ENCODE assay signal across 8 cellular contexts in the genomic region with DNA sequence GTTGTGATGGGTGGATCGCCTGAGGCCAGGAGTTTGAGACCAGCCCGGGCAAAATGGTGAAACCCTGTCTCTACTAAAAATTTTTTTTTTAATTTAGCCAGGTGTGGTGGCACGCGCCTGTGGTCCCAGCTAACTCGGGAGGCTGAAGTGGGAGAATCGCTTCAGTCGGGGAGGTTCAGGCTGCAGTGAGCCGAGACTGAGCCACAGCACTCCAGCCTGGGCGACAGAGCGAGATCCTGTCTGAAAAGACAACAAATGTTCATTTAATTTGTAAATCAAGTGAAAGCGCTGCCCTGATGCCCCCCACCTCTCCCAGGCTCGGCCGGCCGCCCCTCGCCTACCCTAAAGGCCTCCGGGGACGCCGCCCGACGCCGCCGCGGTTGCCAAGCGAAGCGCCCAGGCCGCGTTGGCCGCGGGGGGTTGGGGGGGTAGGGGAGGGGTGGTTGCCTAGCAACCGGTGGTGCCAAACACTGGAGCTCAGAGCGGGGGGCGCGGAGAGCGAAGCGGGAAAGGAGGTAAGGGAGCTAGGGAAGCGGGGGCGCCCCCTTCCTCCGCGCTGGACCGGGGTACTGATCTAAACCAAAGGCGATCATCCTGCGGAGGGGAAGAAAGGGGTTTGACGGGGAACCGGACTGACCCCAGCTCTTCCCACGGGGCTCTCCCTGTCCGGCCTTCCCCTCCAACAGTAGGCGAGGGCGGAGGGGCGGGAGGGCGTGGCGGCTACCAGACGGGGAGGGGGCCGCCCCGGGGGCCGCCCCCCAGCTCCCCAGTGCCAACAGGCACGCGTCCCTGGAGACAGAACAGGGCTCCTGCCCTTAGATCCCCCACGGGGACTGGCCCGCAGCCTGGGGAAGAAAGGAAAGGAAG. TPM values are rescaled to one million over a fixed set of nuclear protein-coding genes. Genes with fewer than 3 reads are reported as not detected.
A peak's percentile ranks its signal among the peaks of the same experiment; 100 is the strongest.
DNase-seq lines count a peak whose midpoint lies in the region; ATAC-seq, FAIRE-seq and TF ChIP-seq lines count a peak whose summit lies in the region.

A gene with protein sequence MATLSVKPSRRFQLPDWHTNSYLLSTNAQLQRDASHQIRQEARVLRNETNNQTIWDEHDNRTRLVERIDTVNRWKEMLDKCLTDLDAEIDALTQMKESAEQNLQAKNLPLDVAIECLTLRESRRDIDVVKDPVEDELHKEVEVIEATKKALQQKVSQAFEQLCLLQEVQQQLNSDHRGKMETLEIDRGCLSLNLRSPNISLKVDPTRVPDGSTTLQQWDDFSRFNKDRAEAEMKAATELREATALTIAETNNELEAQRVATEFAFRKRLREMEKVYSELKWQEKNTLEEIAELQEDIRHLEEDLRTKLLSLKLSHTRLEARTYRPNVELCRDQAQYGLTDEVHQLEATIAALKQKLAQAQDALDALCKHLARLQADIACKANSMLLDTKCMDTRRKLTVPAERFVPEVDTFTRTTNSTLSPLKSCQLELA (plus strand): TSS at position 460 of the 867 bp plus-strand sequence. CDS start 828 bp downstream, outside the sequence.

- no peak for FAIRE-seq in pancreas (lab: Jason Lieb, UNC)

- H3K4me3 Mint-ChIP-seq in MCF 10A (ENCODE audit: unreplicated experiment) = no peak within 1 kb of the TSS
- no peak within 1 kb of the TSS for H3K4me3 Mint-ChIP-seq in effector memory CD8-positive, alpha-beta T cell

- intact Hi-C loops in breast epithelium (cut with DNase I; ENCODE audit: low total_unique reads) (no loop called here), MCF 10A (cut with micrococcal nuclease) (no loop called here), pancreas (cut with DNase I) (no loop called here)

- no peaks in the 10 kb centered on the region for H3K36me3 ChIP-seq in breast epithelium
- H3K36me3 ChIP-seq in gastroesophageal sphincter = no peaks in the 10 kb centered on the region
- H3K36me3 ChIP-seq in pancreas = no peaks in the 10 kb centered on the region

- peak within 1 kb of the TSS; percentile 36 to 48 for H3K27ac ChIP-seq in breast epithelium
- peak within 1 kb of the TSS in 1 of 4 donors; percentile 58 for H3K27ac ChIP-seq in gastroesophageal sphincter
- H3K27ac ChIP-seq in pancreas = peak within 1 kb of the TSS; percentile 42 to 72 (median 66)

- H3K4me1 ChIP-seq in breast epithelium = peaks cover 0 to 6% of the 10 kb centered on the region in 2 donors
- H3K4me1 ChIP-seq in gastroesophageal sphincter = peaks cover 0 to 24% (median 14%) of the 10 kb centered on the region in 3 donors
- no peaks in the 10 kb centered on the region for H3K4me1 ChIP-seq in pancreas

- H3K4me3 ChIP-seq in breast epithelium = peak within 1 kb of the TSS; percentile 47 to 76 (median 66)
- H3K4me3 ChIP-seq in gastroesophageal sphincter = peak within 1 kb of the TSS; percentile 34 to 53
- H3K4me3 ChIP-seq in pancreas = peak within 1 kb of the TSS; percentile 19 to 61 (median 41)

- ATAC-seq in SK-N-SH treated with all-trans-retinoic acid at 6 μM for 48 hours (peak; percentile 43), gastroesophageal sphincter (no peak), pancreas (peak; percentile 41 to 44 (median 44)), esophagus mucosa (no peak)
- ATAC-seq in effector memory CD8-positive, alpha-beta T cell (replicated peaks) = no peak

- H3K4me1 Mint-ChIP-seq in MCF 10A (ENCODE audit: insufficient read depth, unreplicated experiment) = peaks cover 9% of the 10 kb centered on the region
- peaks cover 0 to 3% of the 10 kb centered on the region in 2 donors for H3K4me1 Mint-ChIP-seq in effector memory CD8-positive, alpha-beta T cell (ENCODE audit: low read depth in 2 of 2)

- DNase-seq in breast epithelium (ENCODE audit: low spot score in 2 of 2) (no peak), MCF 10A (ENCODE audit: unreplicated experiment) (no peak), pancreas (peak in 5 of 6 donors; percentile 54 to 88 (median 78))
- no peak for DNase-seq in effector memory CD8-positive, alpha-beta T cell
- DNase-seq in activated CD4-positive, alpha-beta T cell treated with anti-CD3 and anti-CD28 coated beads, Interleukin-2, amount 50 U/mL, for 48 hours = no peak

- no TSS peak for BruUV-seq in MCF 10A (replicated peaks; lab: Mats Ljungman, UMichigan)

- no peaks in the 10 kb centered on the region for H3K36me3 Mint-ChIP-seq in MCF 10A (ENCODE audit: insufficient read depth, unreplicated experiment)
- H3K36me3 Mint-ChIP-seq in effector memory CD8-positive, alpha-beta T cell (ENCODE audit: insufficient read depth) = peaks cover 8% of the 10 kb centered on the region

- no peaks in the 10 kb centered on the region for H3K9me3 Mint-ChIP-seq in MCF 10A (ENCODE audit: unreplicated experiment)
- no peaks in the 10 kb centered on the region for H3K9me3 Mint-ChIP-seq in effector memory CD8-positive, alpha-beta T cell

- POLR2A ChIA-PET in MCF 10A (lab: Yijun Ruan, JAX) = interaction anchor here (0.6 kb wide), 1 partner anchor 387 kb away, joined by 3 read pairs; no protein-coding TSS in a partner anchor

- TF ChIP-seq EP300 in gastroesophageal sphincter (IDR thresholded peaks at IDR 0.05) = no peak

- H3K9me3 ChIP-seq in breast epithelium (no peaks in the 10 kb centered on the region), gastroesophageal sphincter (no peaks in the 10 kb centered on the region), pancreas (no peaks in the 10 kb centered on the region)

- no peak for TF ChIP-seq CTCF in breast epithelium (IDR thresholded peaks at IDR 0.05)
- no peak for TF ChIP-seq CTCF in MCF 10A (IDR thresholded peaks at IDR 0.05; ENCODE audit: unreplicated experiment)
- no peak for TF ChIP-seq CTCF in gastroesophageal sphincter (IDR thresholded peaks at IDR 0.05)
- no peak for TF ChIP-seq CTCF in pancreas (IDR thresholded peaks at IDR 0.05)

- H3K27me3 ChIP-seq in breast epithelium = no peaks in the 10 kb centered on the region
- H3K27me3 ChIP-seq in gastroesophageal sphincter = peaks cover 29% of the 10 kb centered on the region
- no peaks in the 10 kb centered on the region for H3K27me3 ChIP-seq in pancreas

- CTCF ChIA-PET in MCF 10A (lab: Yijun Ruan, JAX) = interaction anchor here (1.5 kb wide), 1 partner anchor 51 kb away, joined by 3 read pairs; no protein-coding TSS in a partner anchor

- 20 to 90% methylated on average over 2 to 5 of the region's 59 CpGs for WGBS in gastroesophageal sphincter (ENCODE audit: low coverage in 1 of 2), 2 donors
- WGBS in pancreas, 2 donors = 15 to 17% methylated on average over 44 to 58 of the region's 59 CpGs

- no peak within 1 kb of the TSS for H3K27ac Mint-ChIP-seq in MCF 10A (ENCODE audit: low read depth, unreplicated experiment)
- peak within 1 kb of the TSS in 1 of 2 donors; percentile 49 for H3K27ac Mint-ChIP-seq in effector memory CD8-positive, alpha-beta T cell

- no peaks in the 10 kb centered on the region for H3K27me3 Mint-ChIP-seq in MCF 10A (ENCODE audit: insufficient read depth, unreplicated experiment)
- H3K27me3 Mint-ChIP-seq in effector memory CD8-positive, alpha-beta T cell = peaks cover 30 to 53% of the 10 kb centered on the region in 2 donors

- no peak for TF ChIP-seq POLR2A in breast epithelium (IDR thresholded peaks at IDR 0.05)
- no peak for TF ChIP-seq POLR2A in gastroesophageal sphincter (IDR thresholded peaks at IDR 0.05)

TF ChIP-seq in SK-N-SH treated with all-trans-retinoic acid at 6 μM for 48 hours, 23 proteins besides CTCF, POLR2A, EP300 and RAD21:
- TF ChIP-seq ARNTL (CRISPR knock-in tag; IDR thresholded peaks at IDR 0.05; ENCODE audit: borderline replicate concordance, low read depth) = no peak
- TF ChIP-seq, protein P1, sequence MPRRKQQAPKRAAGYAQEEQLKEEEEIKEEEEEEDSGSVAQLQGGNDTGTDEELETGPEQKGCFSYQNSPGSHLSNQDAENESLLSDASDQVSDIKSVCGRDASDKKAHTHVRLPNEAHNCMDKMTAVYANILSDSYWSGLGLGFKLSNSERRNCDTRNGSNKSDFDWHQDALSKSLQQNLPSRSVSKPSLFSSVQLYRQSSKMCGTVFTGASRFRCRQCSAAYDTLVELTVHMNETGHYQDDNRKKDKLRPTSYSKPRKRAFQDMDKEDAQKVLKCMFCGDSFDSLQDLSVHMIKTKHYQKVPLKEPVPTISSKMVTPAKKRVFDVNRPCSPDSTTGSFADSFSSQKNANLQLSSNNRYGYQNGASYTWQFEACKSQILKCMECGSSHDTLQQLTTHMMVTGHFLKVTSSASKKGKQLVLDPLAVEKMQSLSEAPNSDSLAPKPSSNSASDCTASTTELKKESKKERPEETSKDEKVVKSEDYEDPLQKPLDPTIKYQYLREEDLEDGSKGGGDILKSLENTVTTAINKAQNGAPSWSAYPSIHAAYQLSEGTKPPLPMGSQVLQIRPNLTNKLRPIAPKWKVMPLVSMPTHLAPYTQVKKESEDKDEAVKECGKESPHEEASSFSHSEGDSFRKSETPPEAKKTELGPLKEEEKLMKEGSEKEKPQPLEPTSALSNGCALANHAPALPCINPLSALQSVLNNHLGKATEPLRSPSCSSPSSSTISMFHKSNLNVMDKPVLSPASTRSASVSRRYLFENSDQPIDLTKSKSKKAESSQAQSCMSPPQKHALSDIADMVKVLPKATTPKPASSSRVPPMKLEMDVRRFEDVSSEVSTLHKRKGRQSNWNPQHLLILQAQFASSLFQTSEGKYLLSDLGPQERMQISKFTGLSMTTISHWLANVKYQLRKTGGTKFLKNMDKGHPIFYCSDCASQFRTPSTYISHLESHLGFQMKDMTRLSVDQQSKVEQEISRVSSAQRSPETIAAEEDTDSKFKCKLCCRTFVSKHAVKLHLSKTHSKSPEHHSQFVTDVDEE (CRISPR knock-in tag; IDR thresholded peaks at IDR 0.05) = no peak
- no peak for TF ChIP-seq ZNF8 (CRISPR knock-in tag; IDR thresholded peaks at IDR 0.05)
- TF ChIP-seq ZNF70 (CRISPR knock-in tag; IDR thresholded peaks at IDR 0.05) = no peak
- TF ChIP-seq, protein P2, sequence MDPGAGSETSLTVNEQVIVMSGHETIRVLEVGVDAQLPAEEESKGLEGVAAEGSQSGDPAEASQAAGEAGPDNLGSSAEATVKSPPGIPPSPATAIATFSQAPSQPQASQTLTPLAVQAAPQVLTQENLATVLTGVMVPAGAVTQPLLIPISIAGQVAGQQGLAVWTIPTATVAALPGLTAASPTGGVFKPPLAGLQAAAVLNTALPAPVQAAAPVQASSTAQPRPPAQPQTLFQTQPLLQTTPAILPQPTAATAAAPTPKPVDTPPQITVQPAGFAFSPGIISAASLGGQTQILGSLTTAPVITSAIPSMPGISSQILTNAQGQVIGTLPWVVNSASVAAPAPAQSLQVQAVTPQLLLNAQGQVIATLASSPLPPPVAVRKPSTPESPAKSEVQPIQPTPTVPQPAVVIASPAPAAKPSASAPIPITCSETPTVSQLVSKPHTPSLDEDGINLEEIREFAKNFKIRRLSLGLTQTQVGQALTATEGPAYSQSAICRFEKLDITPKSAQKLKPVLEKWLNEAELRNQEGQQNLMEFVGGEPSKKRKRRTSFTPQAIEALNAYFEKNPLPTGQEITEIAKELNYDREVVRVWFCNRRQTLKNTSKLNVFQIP (CRISPR knock-in tag; IDR thresholded peaks at IDR 0.05; ENCODE audit: borderline replicate concordance, low read depth) = no peak
- no peak for TF ChIP-seq SNAI2 (CRISPR knock-in tag; IDR thresholded peaks at IDR 0.05)
- TF ChIP-seq GLIS3 (CRISPR knock-in tag; IDR thresholded peaks at IDR 0.05) = no peak
- TF ChIP-seq ZFP30 (CRISPR knock-in tag; IDR thresholded peaks at IDR 0.05) = no peak
TF ChIP-seq in SK-N-SH treated with all-trans-retinoic acid at 6 μM for 48 hours: peak in this region for 0.

RNA-seq across cellular contexts. Expression of the gene that starts here (rescaled TPM):
- 1 to 10 TPM in 1 of 3 donors, under 1 TPM in 1, not detected in 1; 0.98 to 1.2 TPM for total RNA-seq in breast epithelium
- total RNA-seq in MCF 10A (2022) = not detected in 2 replicates
- total RNA-seq in gastroesophageal sphincter = under 1 TPM in 1 of 4 donors, not detected in 3; 0.73 TPM
- 1 to 10 TPM; 1.3 to 2.7 (median 1.6) TPM for total RNA-seq in pancreas
- 10 to 100 TPM in 1 of 2 donors, 1 to 10 TPM in 1; 6.5 to 17.6 TPM for polyA plus RNA-seq in pancreas
- total RNA-seq in esophagus mucosa = not detected

Comparison
In these comparisons a context has a peak if more than half of its experiments do, and no peak if none do; other contexts are left out.
1. DNase-seq: peak in pancreas (5 of 6); none in breast epithelium (0 of 2), MCF 10A (single experiment), effector memory CD8-positive, alpha-beta T cell (0 of 3) and activated CD4-positive, alpha-beta T cell treated with anti-CD3 and anti-CD28 coated beads, Interleukin-2, amount 50 U/mL, for 48 hours (0 of 2).
2. ATAC-seq: peak in SK-N-SH treated with all-trans-retinoic acid at 6 μM for 48 hours (single experiment) and pancreas (4 of 4); none in gastroesophageal sphincter (single experiment), esophagus mucosa (single experiment) and effector memory CD8-positive, alpha-beta T cell (single experiment).
3. Peak in every context shown above with its lines, with median percentiles within 50 percentile points of each other: H3K4me3 ChIP-seq.